13 cellular contexts compared by ENCODE assay signal in the genomic region with DNA sequence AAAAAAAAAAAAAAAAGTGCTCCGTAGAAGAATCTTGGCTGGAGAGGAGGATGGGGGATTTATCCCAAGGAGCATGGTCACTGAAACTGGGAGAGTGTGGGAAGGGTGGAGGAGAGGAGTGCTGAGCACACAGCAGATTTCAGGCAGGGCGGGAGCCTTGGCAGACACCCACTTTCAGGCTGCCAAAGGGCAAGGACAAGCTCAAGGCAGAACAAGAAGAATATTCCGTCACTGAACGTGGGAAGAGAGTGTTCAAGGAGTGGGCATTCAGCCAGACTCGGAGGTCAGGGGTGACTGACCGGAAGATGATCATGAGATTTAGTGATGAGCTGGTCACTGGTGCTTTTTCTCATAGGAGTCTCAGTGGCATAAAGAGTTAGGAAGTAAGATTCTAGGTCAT.
DNase-seq lines count a peak whose midpoint lies in the region; ATAC-seq and TF ChIP-seq lines count a peak whose summit lies in the region.
"Had no signal": no experiment of that assay in that cellular context is flagged by ENCODE, and none has a peak within 500 bp of the region (broad histone marks: within the 10 kb centered on the region; RNA-seq: fewer than 3 reads in every experiment).

No MANE protein-coding gene starts in this region.

- peaks cover 0 to 22% (median 7%) of the 10 kb centered on the region in 4 donors for H3K36me3 ChIP-seq in esophagus muscularis mucosa

- peaks cover 7 to 17% of the 10 kb centered on the region in 2 donors for H3K27me3 Mint-ChIP-seq in stimulated activated naive B cell treated with anti-CD40 and anti-IgM and Interleukin-4, amounts not matched to agents 10 μg/mL and 1 μg/mL and 100 μg/mL, for 72 hours

- no peaks in the 10 kb centered on the region for H3K36me3 Mint-ChIP-seq in stimulated activated naive B cell treated with anti-CD40 and anti-IgM and Interleukin-4, amounts not matched to agents 10 μg/mL and 1 μg/mL and 100 μg/mL, for 72 hours

- no peak for TF ChIP-seq EP300 in esophagus muscularis mucosa (IDR thresholded peaks at IDR 0.05)

- no peak for TF ChIP-seq CTCF in esophagus muscularis mucosa (IDR thresholded peaks at IDR 0.05)

- ATAC-seq in stimulated activated naive B cell treated with anti-CD40 and anti-IgM and Interleukin-4, amounts not matched to agents 10 μg/mL and 1 μg/mL and 100 μg/mL, for 72 hours (replicated peaks), result no peak

- H3K4me3 Mint-ChIP-seq in stimulated activated naive B cell treated with anti-CD40 and anti-IgM and Interleukin-4, amounts not matched to agents 10 μg/mL and 1 μg/mL and 100 μg/mL, for 72 hours, result no peak overlapping the region

- peak; percentile 60 for DNase-seq in COLO829 (ENCODE audit: low spot score)
- peak; percentile 96 for DNase-seq in esophagus muscularis mucosa (ENCODE audit: extremely low spot score)
- peak; percentile 29 for DNase-seq in iris pigment epithelial cell (ENCODE audit: low read depth)
- peak; percentile 9 for DNase-seq in renal cortical epithelial cell (ENCODE audit: low read depth)
- no peak for DNase-seq in CD1c-positive myeloid dendritic cell (ENCODE audit: extremely low spot score)
- no peak for DNase-seq in NCI-H2227 (lab: John Stamatoyannopoulos, UW; ENCODE audit: unreplicated experiment)
- DNase-seq in SHP77 treated with DMSO at 0.1 percent for 48 hours (lab: John Stamatoyannopoulos, UW), result no peak
- no peak for DNase-seq in stimulated activated naive B cell treated with anti-CD40 and anti-IgM and Interleukin-4, amounts not matched to agents 10 μg/mL and 1 μg/mL and 100 μg/mL, for 72 hours
- DNase-seq: activated naive CD4-positive, alpha-beta T cell treated with anti-CD3 and anti-CD28 coated beads, Interleukin-2, amount 50 U/mL, for 16 hours; cerebellar nuclear complex; NCI-H1417; NCI-H774; SHP77 had no signal

- H3K4me3 ChIP-seq in esophagus muscularis mucosa, result no peak overlapping the region

- WGBS in esophagus muscularis mucosa, result 34% methylated on average over 6 of the region's 6 CpGs

- no peak overlapping the region for H3K27ac Mint-ChIP-seq in stimulated activated naive B cell treated with anti-CD40 and anti-IgM and Interleukin-4, amounts not matched to agents 10 μg/mL and 1 μg/mL and 100 μg/mL, for 72 hours

- peaks cover 7 to 10% of the 10 kb centered on the region in 2 donors for H3K4me1 Mint-ChIP-seq in stimulated activated naive B cell treated with anti-CD40 and anti-IgM and Interleukin-4, amounts not matched to agents 10 μg/mL and 1 μg/mL and 100 μg/mL, for 72 hours

- no peaks in the 10 kb centered on the region for H3K9me3 ChIP-seq in esophagus muscularis mucosa

- intact Hi-C loops in esophagus muscularis mucosa (cut with DNase I), result no loop called here

- no peak for TF ChIP-seq POLR2A in esophagus muscularis mucosa (IDR thresholded peaks at IDR 0.05; ENCODE audit: low read depth)

- no peaks in the 10 kb centered on the region for H3K9me3 Mint-ChIP-seq in stimulated activated naive B cell treated with anti-CD40 and anti-IgM and Interleukin-4, amounts not matched to agents 10 μg/mL and 1 μg/mL and 100 μg/mL, for 72 hours

- H3K27ac ChIP-seq in esophagus muscularis mucosa (replicated peaks in 1 of 4), result peak overlapping the region in 3 of 4 donors; percentile 25 to 46 (median 44)

- H3K27me3 ChIP-seq in esophagus muscularis mucosa, result no peaks in the 10 kb centered on the region

- H3K4me1 ChIP-seq in esophagus muscularis mucosa, result peaks cover 5 to 19% (median 14%) of the 10 kb centered on the region in 4 donors

Comparison
In these comparisons a context has a peak if more than half of its experiments do, and no peak if none do; other contexts are left out.
1. DNase-seq: peak in COLO829 (single experiment), esophagus muscularis mucosa (single experiment), iris pigment epithelial cell (single experiment) and renal cortical epithelial cell (single experiment); none in CD1c-positive myeloid dendritic cell (single experiment), NCI-H2227 (single experiment), SHP77 treated with DMSO at 0.1 percent for 48 hours (single experiment) and stimulated activated naive B cell treated with anti-CD40 and anti-IgM and Interleukin-4, amounts not matched to agents 10 μg/mL and 1 μg/mL and 100 μg/mL, for 72 hours (single experiment).